ENCODE assay signal across 27 cellular contexts in genomic region chr2:127256381-127256780, GRCh38. TPM values are rescaled to one million over a fixed set of nuclear protein-coding genes. Genes with fewer than 3 reads are reported as not detected.
"Had no signal": no experiment of that assay in that cellular context is flagged by ENCODE, and none has a peak within 500 bp of the region (broad histone marks: within the 10 kb centered on the region; RNA-seq: fewer than 3 reads in every experiment).

No MANE protein-coding gene starts in this region.

- H3K9ac ChIP-seq: SK-N-SH had no signal

- H3K4me3 ChIP-seq: Peyer's patch, SJCRH30 had no signal

- H3K27me3 Mint-ChIP-seq: activated naive CD8-positive, alpha-beta T cell had no signal

- DNase-seq: activated CD4-positive, alpha-beta T cell treated with anti-CD3 and anti-CD28 coated beads for 48 hours; activated CD4-positive, alpha-beta T cell treated with anti-CD3 and anti-CD28 coated beads, Interleukin-2, amount 50 U/mL, for 4 hours; activated CD4-positive, CD25-positive, alpha-beta regulatory T cell treated with anti-CD3 and anti-CD28 coated beads, Interleukin-2, amount 50 U/mL, for 72 hours; activated CD8-positive, alpha-beta memory T cell treated with anti-CD3 and anti-CD28 coated beads, Interleukin-2, amount 50 U/mL, for 48 hours; activated CD8-positive, alpha-beta T cell treated with anti-CD3 and anti-CD28 coated beads, Interleukin-2, amount 10 ng/mL, durations not matched to agents 7 days and 5 days; activated effector memory CD4-positive, alpha-beta T cell treated with anti-CD3 and anti-CD28 coated beads, Interleukin-2, amount 50 U/mL, for 16 hours; activated naive CD4-positive, alpha-beta T cell treated with anti-CD3 and anti-CD28 coated beads for 36 hours; activated T-cell treated with anti-CD3 and anti-CD28 coated beads, Interleukin-2, amount 50 U/mL, for 1 hour; cerebellar nuclear complex; MM.1S; NCI-H1105 treated with DMSO at 0.1 percent for 48 hours; NCI-H1436 treated with DMSO at 0.1 percent for 48 hours; NCI-H187; NCI-H2081; NCI-H510A treated with DMSO at 0.1 percent for 48 hours; NCI-H69; NK-92 treated with Interleukin-12 subunit alpha and Interleukin-12 subunit beta, amount 100 ng/mL, for 24 hours; OCI-M1; Peyer's patch; Right ventricle myocardium superior; SJCRH30; SK-N-SH; T-helper 1 cell had no signal

- H3K4me1 ChIP-seq: Peyer's patch, SJCRH30 had no signal

- H3K9me3 ChIP-seq: Peyer's patch, SJCRH30, SK-N-SH had no signal

- H3K4me2 ChIP-seq: SK-N-SH had no signal

- H3K27ac Mint-ChIP-seq: activated naive CD4-positive, alpha-beta T cell treated with anti-CD3 and anti-CD28 coated beads for 36 hours had no signal

- H3K27me3 ChIP-seq: Peyer's patch, SJCRH30 had no signal

- H3K4me3 Mint-ChIP-seq: activated CD8-positive, alpha-beta T cell treated with anti-CD3 and anti-CD28 coated beads, Interleukin-2, amount 10 ng/mL, durations not matched to agents 7 days and 5 days; activated naive CD4-positive, alpha-beta T cell treated with anti-CD3 and anti-CD28 coated beads for 36 hours; activated naive CD8-positive, alpha-beta T cell had no signal

- H3K9me3 Mint-ChIP-seq: activated naive CD4-positive, alpha-beta T cell treated with anti-CD3 and anti-CD28 coated beads for 36 hours had no signal

- H3K27ac ChIP-seq: Peyer's patch, RWPE1, SJCRH30 had no signal

- ATAC-seq: activated CD8-positive, alpha-beta T cell treated with anti-CD3 and anti-CD28 coated beads, Interleukin-2, amount 10 ng/mL, durations not matched to agents 7 days and 5 days had no signal

RNA-seq across cellular contexts. Expression of gene CYP27C1, which starts 36.3 kb away (rescaled TPM):
- total RNA-seq: activated CD8-positive, alpha-beta T cell treated with anti-CD3 and anti-CD28 coated beads, Interleukin-2, amount 10 ng/mL, durations not matched to agents 7 days and 5 days; activated naive CD4-positive, alpha-beta T cell treated with anti-CD3 and anti-CD28 coated beads for 36 hours; cardiac septum; Right ventricle myocardium superior; T-helper 2 cell treated with Interferon-gamma antibody and Interleukin-4, amounts not matched to agents 100 ng/mL and 5 ng/mL, for 36 hours had no signal
